Comparison of ENCODE assay signal across 1 cellular context in genomic region chr5:102832445-102832844, GRCh38.
TF ChIP-seq lines count a peak whose summit lies in the region.

No MANE protein-coding gene starts in this region.

TF ChIP-seq in SK-N-SH treated with all-trans-retinoic acid at 6 μM for 48 hours, 23 proteins besides CTCF, POLR2A, EP300 and RAD21 (continued from another document):
- no peak for TF ChIP-seq PATZ1 (CRISPR knock-in tag; IDR thresholded peaks at IDR 0.05; ENCODE audit: borderline replicate concordance)
- TF ChIP-seq CSDC2 (CRISPR knock-in tag; IDR thresholded peaks at IDR 0.05) = no peak
